Comparison of ENCODE assay signal across 1 cellular context in the genomic region with DNA sequence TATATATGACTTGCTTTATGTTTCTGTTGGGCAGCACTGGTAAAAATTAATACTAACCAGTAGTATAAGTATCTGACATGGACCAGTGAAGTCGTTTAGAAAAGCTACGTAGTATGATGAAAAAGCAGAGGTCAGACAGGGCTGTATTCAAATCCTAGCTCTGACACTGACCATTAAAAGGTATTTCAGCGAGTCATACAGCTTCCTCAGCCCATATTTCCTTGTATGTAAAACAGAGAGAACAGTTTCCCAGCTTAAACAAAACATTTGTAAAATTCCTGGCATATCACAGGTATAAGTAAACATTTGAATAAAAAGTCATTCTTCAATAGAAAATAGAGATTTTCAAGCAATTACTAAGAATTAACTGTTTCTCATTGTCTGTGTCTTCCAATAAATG.
TF ChIP-seq lines count a peak whose summit lies in the region.

No MANE protein-coding gene starts in this region.

TF ChIP-seq in endothelial cell of umbilical vein, 7 proteins besides CTCF, POLR2A, EP300 and RAD21:
- TF ChIP-seq FOS (IDR thresholded peaks at IDR 0.05; ENCODE audit: borderline replicate concordance, insufficient read depth, low read length) (peak; percentile 55), JUN (IDR thresholded peaks at IDR 0.05; ENCODE audit: borderline replicate concordance, insufficient read depth, insufficient read length, low read depth) (peak; percentile 8), POLR2AphosphoS5 (IDR thresholded peaks at IDR 0.05; ENCODE audit: insufficient read depth, low read depth, low read length) (no peak), MYC (IDR thresholded peaks at IDR 0.05; ENCODE audit: low read depth, low read length) (no peak)
TF ChIP-seq in endothelial cell of umbilical vein: peak in this region for 2.
